Comparison of ENCODE assay signal across 21 cellular contexts in genomic region chr4:149047368-149047767, GRCh38.
"Had no signal": no experiment of that assay in that cellular context is flagged by ENCODE, and none has a peak within 500 bp of the region (broad histone marks: within the 10 kb centered on the region; RNA-seq: fewer than 3 reads in every experiment).

No MANE protein-coding gene starts in this region.

- H3K4me1 ChIP-seq: esophagus muscularis mucosa, heart right ventricle, tibial nerve, vagina had no signal

- H3K36me3 ChIP-seq: esophagus muscularis mucosa, heart right ventricle, tibial nerve, vagina had no signal

- H3K27ac ChIP-seq: esophagus muscularis mucosa, heart right ventricle, tibial nerve, vagina had no signal

- H3K27me3 ChIP-seq: esophagus muscularis mucosa, heart right ventricle, tibial nerve, vagina had no signal

- H3K4me3 ChIP-seq: esophagus muscularis mucosa, heart right ventricle, tibial nerve, vagina had no signal

- H3K9me3 ChIP-seq: esophagus muscularis mucosa, heart right ventricle, vagina had no signal

- DNase-seq: activated CD4-positive, alpha-beta T cell treated with anti-CD3 and anti-CD28 coated beads, Interleukin-2, amount 10 ng/mL, durations not matched to agents 24 days and 14 days; activated CD8-positive, alpha-beta T cell treated with anti-CD3 and anti-CD28 coated beads for 36 hours; activated naive CD4-positive, alpha-beta T cell; activated naive CD8-positive, alpha-beta T cell treated with anti-CD3 and anti-CD28 coated beads for 36 hours; activated T-cell treated with anti-CD3 and anti-CD28 coated beads, Interleukin-2, amount 50 U/mL, for 1 hour; amygdala; effector CD8-positive, alpha-beta T cell; heart right ventricle; immature natural killer cell; mesendoderm; nucleus accumbens; posterior cingulate gyrus; retina; stimulated activated CD4-positive, alpha-beta T cell treated with anti-CD3 and anti-CD28 coated beads, Interleukin-12 subunit alpha, Interleukin-12 subunit beta, amount 100 ng/mL, for 4 hours; stimulated activated CD4-positive, alpha-beta T cell treated with anti-CD3 and anti-CD28 coated beads, Interleukin-1b, Interleukin-23, amount 100 ng/mL, for 48 hours; stimulated activated CD8-positive, alpha-beta memory T cell treated with anti-CD3 and anti-CD28 coated beads, Interleukin-4, amount 100 ng/mL, for 48 hours; stimulated activated naive CD4-positive, alpha-beta T cell; substantia nigra had no signal
